In the genomic region with DNA sequence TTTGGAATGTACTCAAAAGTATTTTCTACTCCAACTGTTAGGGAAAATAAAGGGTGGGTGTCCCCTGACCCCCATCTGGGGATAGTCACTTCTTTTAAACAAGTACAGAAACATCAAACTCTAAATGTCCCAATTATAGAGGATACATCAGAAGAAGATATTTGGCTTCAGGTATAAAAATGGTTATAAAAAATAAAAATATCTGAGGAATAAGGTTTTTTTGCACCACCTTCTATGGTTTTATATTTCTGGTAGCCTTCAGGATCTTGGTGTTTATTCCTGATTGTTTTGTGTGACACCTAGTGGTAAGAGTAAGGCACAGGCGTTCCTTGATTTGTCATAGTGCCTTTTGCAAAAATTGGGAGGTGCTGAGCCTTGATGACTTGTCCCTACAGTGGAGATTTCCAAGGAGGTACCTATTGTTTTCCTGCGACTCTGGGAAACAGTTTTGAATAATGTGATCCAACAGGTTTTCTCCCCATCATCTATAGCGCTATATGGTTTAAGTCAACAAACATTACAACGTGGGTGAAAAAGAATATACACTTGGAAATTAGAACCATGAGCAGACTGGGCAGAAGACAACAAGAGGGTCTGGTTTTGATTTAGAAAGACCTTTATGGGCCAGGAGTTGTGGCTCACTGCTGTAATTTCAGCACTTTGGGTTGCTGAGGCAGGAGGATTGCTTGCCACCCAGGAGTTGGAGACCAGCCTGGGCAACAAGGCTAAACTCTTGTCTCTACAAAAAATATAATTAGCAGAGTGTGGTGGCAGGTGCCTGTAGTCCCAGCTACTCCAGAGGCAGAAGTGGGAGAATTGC, we compare ENCODE assay signal across 2 cellular contexts.
A peak's percentile ranks its signal among the peaks of the same experiment; 100 is the strongest.
TF ChIP-seq lines count a peak whose summit lies in the region.

No MANE protein-coding gene starts in this region.

TF ChIP-seq in HCT116, 20 proteins besides CTCF, POLR2A, EP300 and RAD21:
- TF ChIP-seq, protein P1, sequence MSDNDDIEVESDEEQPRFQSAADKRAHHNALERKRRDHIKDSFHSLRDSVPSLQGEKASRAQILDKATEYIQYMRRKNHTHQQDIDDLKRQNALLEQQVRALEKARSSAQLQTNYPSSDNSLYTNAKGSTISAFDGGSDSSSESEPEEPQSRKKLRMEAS (IDR thresholded peaks at IDR 0.05) = peak; percentile 17; the same call in 1 of the 2 replicates
- TF ChIP-seq SP1 (IDR thresholded peaks at IDR 0.05; ENCODE audit: low read depth) = no peak

TF ChIP-seq in HepG2, 621 proteins besides CTCF, POLR2A, EP300 and RAD21 (continues in another document):
- peak; percentile 59 for TF ChIP-seq BCL6 (CRISPR knock-in tag; IDR thresholded peaks at IDR 0.05)
- TF ChIP-seq FOXO1 (CRISPR knock-in tag; IDR thresholded peaks at IDR 0.05) = peak; percentile 58; the same call in 1 of the 2 replicates
- TF ChIP-seq PITX1 (CRISPR knock-in tag; IDR thresholded peaks at IDR 0.05) = no peak
- TF ChIP-seq ZNF652 (CRISPR knock-in tag; IDR thresholded peaks at IDR 0.05; ENCODE audit: borderline replicate concordance, low read depth) = 0 out of 2 replicates have a peak, but pooled peaks have one; percentile 18
- no peak for TF ChIP-seq ZNF883 (CRISPR knock-in tag; IDR thresholded peaks at IDR 0.05; ENCODE audit: not compliant biosample characterization)
- 0 out of 2 replicates have a peak, but pooled peaks have one; percentile 45 for TF ChIP-seq ZSCAN9 (CRISPR knock-in tag; IDR thresholded peaks at IDR 0.05; ENCODE audit: borderline replicate concordance)
- no peak for TF ChIP-seq ZSCAN12 (CRISPR knock-in tag; IDR thresholded peaks at IDR 0.05)
- no peak for TF ChIP-seq ZNF354B (CRISPR knock-in tag; IDR thresholded peaks at IDR 0.05)
- TF ChIP-seq, protein P2, sequence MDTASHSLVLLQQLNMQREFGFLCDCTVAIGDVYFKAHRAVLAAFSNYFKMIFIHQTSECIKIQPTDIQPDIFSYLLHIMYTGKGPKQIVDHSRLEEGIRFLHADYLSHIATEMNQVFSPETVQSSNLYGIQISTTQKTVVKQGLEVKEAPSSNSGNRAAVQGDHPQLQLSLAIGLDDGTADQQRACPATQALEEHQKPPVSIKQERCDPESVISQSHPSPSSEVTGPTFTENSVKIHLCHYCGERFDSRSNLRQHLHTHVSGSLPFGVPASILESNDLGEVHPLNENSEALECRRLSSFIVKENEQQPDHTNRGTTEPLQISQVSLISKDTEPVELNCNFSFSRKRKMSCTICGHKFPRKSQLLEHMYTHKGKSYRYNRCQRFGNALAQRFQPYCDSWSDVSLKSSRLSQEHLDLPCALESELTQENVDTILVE (CRISPR knock-in tag; IDR thresholded peaks at IDR 0.05) = peak; percentile 82
- peak; percentile 78 for TF ChIP-seq ELF3 (CRISPR knock-in tag; IDR thresholded peaks at IDR 0.05)
- TF ChIP-seq, protein P3, sequence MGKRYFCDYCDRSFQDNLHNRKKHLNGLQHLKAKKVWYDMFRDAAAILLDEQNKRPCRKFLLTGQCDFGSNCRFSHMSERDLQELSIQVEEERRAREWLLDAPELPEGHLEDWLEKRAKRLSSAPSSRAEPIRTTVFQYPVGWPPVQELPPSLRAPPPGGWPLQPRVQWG (CRISPR knock-in tag; IDR thresholded peaks at IDR 0.05; ENCODE audit: borderline replicate concordance, low read depth) = no peak
- TF ChIP-seq DNMT1 (CRISPR knock-in tag; IDR thresholded peaks at IDR 0.05) = 0 out of 2 replicates have a peak, but pooled peaks have one; percentile 30
- TF ChIP-seq, protein P4, sequence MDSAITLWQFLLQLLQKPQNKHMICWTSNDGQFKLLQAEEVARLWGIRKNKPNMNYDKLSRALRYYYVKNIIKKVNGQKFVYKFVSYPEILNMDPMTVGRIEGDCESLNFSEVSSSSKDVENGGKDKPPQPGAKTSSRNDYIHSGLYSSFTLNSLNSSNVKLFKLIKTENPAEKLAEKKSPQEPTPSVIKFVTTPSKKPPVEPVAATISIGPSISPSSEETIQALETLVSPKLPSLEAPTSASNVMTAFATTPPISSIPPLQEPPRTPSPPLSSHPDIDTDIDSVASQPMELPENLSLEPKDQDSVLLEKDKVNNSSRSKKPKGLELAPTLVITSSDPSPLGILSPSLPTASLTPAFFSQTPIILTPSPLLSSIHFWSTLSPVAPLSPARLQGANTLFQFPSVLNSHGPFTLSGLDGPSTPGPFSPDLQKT (CRISPR knock-in tag; IDR thresholded peaks at IDR 0.05; ENCODE audit: borderline replicate concordance) = no peak
- TF ChIP-seq IRF2 (CRISPR knock-in tag; IDR thresholded peaks at IDR 0.05) = peak; percentile 66; the same call in 1 of the 2 replicates
- peak; percentile 36; the same call in 1 of the 2 replicates for TF ChIP-seq RELA (CRISPR knock-in tag; IDR thresholded peaks at IDR 0.05)
- TF ChIP-seq, protein P5, sequence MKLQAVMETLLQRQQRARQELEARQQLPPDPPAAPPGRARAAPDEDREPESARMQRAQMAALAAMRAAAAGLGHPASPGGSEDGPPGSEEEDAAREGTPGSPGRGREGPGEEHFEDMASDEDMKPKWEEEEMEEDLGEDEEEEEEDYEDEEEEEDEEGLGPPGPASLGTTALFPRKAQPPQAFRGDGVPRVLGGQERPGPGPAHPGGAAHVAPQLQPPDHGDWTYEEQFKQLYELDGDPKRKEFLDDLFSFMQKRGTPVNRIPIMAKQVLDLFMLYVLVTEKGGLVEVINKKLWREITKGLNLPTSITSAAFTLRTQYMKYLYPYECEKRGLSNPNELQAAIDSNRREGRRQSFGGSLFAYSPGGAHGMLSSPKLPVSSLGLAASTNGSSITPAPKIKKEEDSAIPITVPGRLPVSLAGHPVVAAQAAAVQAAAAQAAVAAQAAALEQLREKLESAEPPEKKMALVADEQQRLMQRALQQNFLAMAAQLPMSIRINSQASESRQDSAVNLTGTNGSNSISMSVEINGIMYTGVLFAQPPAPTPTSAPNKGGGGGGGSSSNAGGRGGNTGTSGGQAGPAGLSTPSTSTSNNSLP (IDR thresholded peaks at IDR 0.05; ENCODE audit: low read depth, low read length) = peak; percentile 86
- TF ChIP-seq TSC22D2 (CRISPR knock-in tag; IDR thresholded peaks at IDR 0.05; ENCODE audit: borderline replicate concordance) = 0 out of 2 replicates have a peak, but pooled peaks have one; percentile 63
- no peak for TF ChIP-seq SOX13 (IDR thresholded peaks at IDR 0.05)
- TF ChIP-seq SOX13 (CRISPR knock-in tag; conservative IDR thresholded peaks at IDR 0.05 in 1 of 2, IDR thresholded peaks at IDR 0.05 in 1 of 2) = peak in 1 of 2 experiments; percentile 53; a peak in 1 of 4 replicates
- TF ChIP-seq ZSCAN31 (CRISPR knock-in tag; IDR thresholded peaks at IDR 0.05; ENCODE audit: low read depth) = 0 out of 2 replicates have a peak, but pooled peaks have one; percentile 17
- 0 out of 2 replicates have a peak, but pooled peaks have one; percentile 28 for TF ChIP-seq ZNF567 (CRISPR knock-in tag; IDR thresholded peaks at IDR 0.05; ENCODE audit: borderline replicate concordance)
- no peak for TF ChIP-seq FOSL1 (CRISPR knock-in tag; IDR thresholded peaks at IDR 0.05; ENCODE audit: borderline replicate concordance)
- 0 out of 2 replicates have a peak, but pooled peaks have one; percentile 42 for TF ChIP-seq SMAD3 (CRISPR knock-in tag; IDR thresholded peaks at IDR 0.05)
- no peak for TF ChIP-seq ZKSCAN1 (IDR thresholded peaks at IDR 0.05; ENCODE audit: low read length)
- no peak for TF ChIP-seq PRPF4 (IDR thresholded peaks at IDR 0.05; ENCODE audit: low read depth, low read length, poor library complexity, severe bottlenecking)
- TF ChIP-seq MTF1 (CRISPR knock-in tag; IDR thresholded peaks at IDR 0.05) = no peak
- peak; percentile 31; the same call in 1 of the 2 replicates for TF ChIP-seq CEBPG (CRISPR knock-in tag; IDR thresholded peaks at IDR 0.05)
- TF ChIP-seq, protein P6, sequence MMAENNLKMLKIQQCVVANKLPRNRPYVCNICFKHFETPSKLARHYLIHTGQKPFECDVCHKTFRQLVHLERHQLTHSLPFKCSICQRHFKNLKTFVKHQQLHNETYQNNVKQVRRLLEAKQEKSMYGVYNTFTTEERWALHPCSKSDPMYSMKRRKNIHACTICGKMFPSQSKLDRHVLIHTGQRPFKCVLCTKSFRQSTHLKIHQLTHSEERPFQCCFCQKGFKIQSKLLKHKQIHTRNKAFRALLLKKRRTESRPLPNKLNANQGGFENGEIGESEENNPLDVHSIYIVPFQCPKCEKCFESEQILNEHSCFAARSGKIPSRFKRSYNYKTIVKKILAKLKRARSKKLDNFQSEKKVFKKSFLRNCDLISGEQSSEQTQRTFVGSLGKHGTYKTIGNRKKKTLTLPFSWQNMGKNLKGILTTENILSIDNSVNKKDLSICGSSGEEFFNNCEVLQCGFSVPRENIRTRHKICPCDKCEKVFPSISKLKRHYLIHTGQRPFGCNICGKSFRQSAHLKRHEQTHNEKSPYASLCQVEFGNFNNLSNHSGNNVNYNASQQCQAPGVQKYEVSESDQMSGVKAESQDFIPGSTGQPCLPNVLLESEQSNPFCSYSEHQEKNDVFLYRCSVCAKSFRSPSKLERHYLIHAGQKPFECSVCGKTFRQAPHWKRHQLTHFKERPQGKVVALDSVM (CRISPR knock-in tag; IDR thresholded peaks at IDR 0.05) = peak; percentile 36; the same call in 1 of the 2 replicates
- TF ChIP-seq TOE1 (CRISPR knock-in tag; IDR thresholded peaks at IDR 0.05) = peak; percentile 82; the same call in 1 of the 2 replicates
- TF ChIP-seq ZNF121 (CRISPR knock-in tag; IDR thresholded peaks at IDR 0.05) = no peak
- 0 out of 2 replicates have a peak, but pooled peaks have one; percentile 55 for TF ChIP-seq STAT5B (CRISPR knock-in tag; IDR thresholded peaks at IDR 0.05)
- TF ChIP-seq MXD4 (CRISPR knock-in tag; IDR thresholded peaks at IDR 0.05) = peak; percentile 41; the same call in 1 of the 2 replicates
- TF ChIP-seq ZNF605 (CRISPR knock-in tag; IDR thresholded peaks at IDR 0.05) = no peak
- TF ChIP-seq ZBTB20 (CRISPR knock-in tag; IDR thresholded peaks at IDR 0.05; ENCODE audit: borderline replicate concordance, low read depth) = peak; percentile 46; the same call in 1 of the 2 replicates
- TF ChIP-seq ZNF724P (CRISPR knock-in tag; IDR thresholded peaks at IDR 0.05; ENCODE audit: borderline replicate concordance) = 0 out of 2 replicates have a peak, but pooled peaks have one; percentile 70
- TF ChIP-seq NFKBIZ (CRISPR knock-in tag; IDR thresholded peaks at IDR 0.05) = 0 out of 2 replicates have a peak, but pooled peaks have one; percentile 18
- 0 out of 2 replicates have a peak, but pooled peaks have one; percentile 34 for TF ChIP-seq ZNF615 (CRISPR knock-in tag; IDR thresholded peaks at IDR 0.05; ENCODE audit: borderline replicate concordance)
- TF ChIP-seq RXRB (CRISPR knock-in tag; IDR thresholded peaks at IDR 0.05; ENCODE audit: borderline replicate concordance) = peak; percentile 78
- TF ChIP-seq, protein P7, sequence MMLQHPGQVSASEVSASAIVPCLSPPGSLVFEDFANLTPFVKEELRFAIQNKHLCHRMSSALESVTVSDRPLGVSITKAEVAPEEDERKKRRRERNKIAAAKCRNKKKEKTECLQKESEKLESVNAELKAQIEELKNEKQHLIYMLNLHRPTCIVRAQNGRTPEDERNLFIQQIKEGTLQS (CRISPR knock-in tag; IDR thresholded peaks at IDR 0.05) = 0 out of 2 replicates have a peak, but pooled peaks have one; percentile 12
- TF ChIP-seq GATAD2A (CRISPR knock-in tag; IDR thresholded peaks at IDR 0.05) = peak; percentile 61; the same call in 1 of the 2 replicates
- TF ChIP-seq SRSF9 (IDR thresholded peaks at IDR 0.05; ENCODE audit: borderline replicate concordance, insufficient read depth, low read depth, low read length, poor library complexity, severe bottlenecking) = no peak
- TF ChIP-seq JUND (CRISPR knock-in tag; IDR thresholded peaks at IDR 0.05) = no peak
- 0 out of 2 replicates have a peak, but pooled peaks have one; percentile 51 for TF ChIP-seq ZSCAN30 (CRISPR knock-in tag; IDR thresholded peaks at IDR 0.05)
- peak; percentile 87; the same call in 1 of the 2 replicates for TF ChIP-seq ZNF670 (CRISPR knock-in tag; IDR thresholded peaks at IDR 0.05; ENCODE audit: borderline replicate concordance)
- peak; percentile 73; the same call in 1 of the 2 replicates for TF ChIP-seq MIXL1 (CRISPR knock-in tag; IDR thresholded peaks at IDR 0.05)
- TF ChIP-seq NFYB (CRISPR knock-in tag; IDR thresholded peaks at IDR 0.05) = no peak
- TF ChIP-seq NCOA2 (CRISPR knock-in tag; IDR thresholded peaks at IDR 0.05) = peak; percentile 33
- TF ChIP-seq ZMYM4 (CRISPR knock-in tag; IDR thresholded peaks at IDR 0.05) = 0 out of 2 replicates have a peak, but pooled peaks have one; percentile 17
- TF ChIP-seq ZNF205 (CRISPR knock-in tag; IDR thresholded peaks at IDR 0.05) = 0 out of 2 replicates have a peak, but pooled peaks have one; percentile 68
- 0 out of 2 replicates have a peak, but pooled peaks have one; percentile 60 for TF ChIP-seq ZNF772 (CRISPR knock-in tag; IDR thresholded peaks at IDR 0.05)
- TF ChIP-seq, protein P8, sequence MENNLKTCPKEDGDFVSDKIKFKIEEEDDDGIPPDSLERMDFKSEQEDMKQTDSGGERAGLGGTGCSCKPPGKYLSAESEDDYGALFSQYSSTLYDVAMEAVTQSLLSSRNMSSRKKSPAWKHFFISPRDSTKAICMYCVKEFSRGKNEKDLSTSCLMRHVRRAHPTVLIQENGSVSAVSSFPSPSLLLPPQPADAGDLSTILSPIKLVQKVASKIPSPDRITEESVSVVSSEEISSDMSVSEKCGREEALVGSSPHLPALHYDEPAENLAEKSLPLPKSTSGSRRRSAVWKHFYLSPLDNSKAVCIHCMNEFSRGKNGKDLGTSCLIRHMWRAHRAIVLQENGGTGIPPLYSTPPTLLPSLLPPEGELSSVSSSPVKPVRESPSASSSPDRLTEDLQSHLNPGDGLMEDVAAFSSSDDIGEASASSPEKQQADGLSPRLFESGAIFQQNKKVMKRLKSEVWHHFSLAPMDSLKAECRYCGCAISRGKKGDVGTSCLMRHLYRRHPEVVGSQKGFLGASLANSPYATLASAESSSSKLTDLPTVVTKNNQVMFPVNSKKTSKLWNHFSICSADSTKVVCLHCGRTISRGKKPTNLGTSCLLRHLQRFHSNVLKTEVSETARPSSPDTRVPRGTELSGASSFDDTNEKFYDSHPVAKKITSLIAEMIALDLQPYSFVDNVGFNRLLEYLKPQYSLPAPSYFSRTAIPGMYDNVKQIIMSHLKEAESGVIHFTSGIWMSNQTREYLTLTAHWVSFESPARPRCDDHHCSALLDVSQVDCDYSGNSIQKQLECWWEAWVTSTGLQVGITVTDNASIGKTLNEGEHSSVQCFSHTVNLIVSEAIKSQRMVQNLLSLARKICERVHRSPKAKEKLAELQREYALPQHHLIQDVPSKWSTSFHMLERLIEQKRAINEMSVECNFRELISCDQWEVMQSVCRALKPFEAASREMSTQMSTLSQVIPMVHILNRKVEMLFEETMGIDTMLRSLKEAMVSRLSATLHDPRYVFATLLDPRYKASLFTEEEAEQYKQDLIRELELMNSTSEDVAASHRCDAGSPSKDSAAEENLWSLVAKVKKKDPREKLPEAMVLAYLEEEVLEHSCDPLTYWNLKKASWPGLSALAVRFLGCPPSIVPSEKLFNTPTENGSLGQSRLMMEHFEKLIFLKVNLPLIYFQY (CRISPR knock-in tag; IDR thresholded peaks at IDR 0.05; ENCODE audit: borderline replicate concordance) = peak; percentile 51; the same call in 1 of the 2 replicates
- no peak for TF ChIP-seq AGO2 (optimal IDR thresholded peaks at IDR 0.05; ENCODE audit: low read depth, low read length)
